8 cellular contexts compared by ENCODE assay signal in the genomic region with DNA sequence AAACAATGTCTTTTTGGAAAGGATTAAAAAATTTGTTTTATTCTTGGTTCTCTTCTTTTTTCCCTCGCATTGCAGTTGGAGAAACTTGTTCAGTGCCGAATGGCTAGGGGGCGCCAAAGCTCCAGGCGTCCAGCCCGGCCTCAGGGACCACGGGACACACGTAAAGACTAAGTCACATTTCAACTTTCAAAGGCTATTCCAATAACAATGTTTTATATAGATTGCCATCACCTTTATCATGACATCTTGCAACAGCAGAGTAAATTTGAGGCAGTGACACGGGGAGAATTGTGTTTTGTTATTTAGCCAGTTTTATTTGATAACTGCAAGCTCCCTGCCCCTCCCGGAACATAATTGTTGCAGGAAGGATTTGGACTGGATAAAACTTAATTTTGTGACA. TPM values are rescaled to one million over a fixed set of nuclear protein-coding genes. Genes with fewer than 3 reads are reported as not detected.
DNase-seq lines count a peak whose midpoint lies in the region; FAIRE-seq and TF ChIP-seq lines count a peak whose summit lies in the region.

No MANE protein-coding gene starts in this region.

- H3K27ac Mint-ChIP-seq in immature natural killer cell: peak overlapping the region in 2 of 6 donors; percentile 76 to 82

- H3K36me3 ChIP-seq in SU-DHL-6 (ENCODE audit: low read length): no peaks in the 10 kb centered on the region

- no peak overlapping the region for H3K4me3 ChIP-seq in SU-DHL-6 (ENCODE audit: insufficient read depth, low read length, poor library complexity, severe bottlenecking)

- H3K4me3 Mint-ChIP-seq in immature natural killer cell: peak overlapping the region in 4 of 5 donors; percentile 49 to 76 (median 70)

- peaks cover 0 to 13% (median 9%) of the 10 kb centered on the region in 3 donors for H3K27me3 Mint-ChIP-seq in immature natural killer cell (ENCODE audit: low read depth in 3 of 3)

- no peaks in the 10 kb centered on the region for H3K27me3 ChIP-seq in SU-DHL-6 (ENCODE audit: low read length)

- H3K36me3 Mint-ChIP-seq in immature natural killer cell: no peaks in the 10 kb centered on the region

- H3K4me2 ChIP-seq in SU-DHL-6 (ENCODE audit: low read depth, low read length, poor library complexity, severe bottlenecking): peak overlapping the region; percentile 3

- no peak for FAIRE-seq in GM19239 (lab: Jason Lieb, UNC)

- no peak overlapping the region for H2AFZ ChIP-seq in SU-DHL-6 (ENCODE audit: low read depth, low read length, severe bottlenecking)

- no peaks in the 10 kb centered on the region for H4K20me1 ChIP-seq in SU-DHL-6 (ENCODE audit: low read depth, low read length)

- H3K4me1 Mint-ChIP-seq in immature natural killer cell: peaks cover 15 to 31% of the 10 kb centered on the region in 2 donors

- no peak overlapping the region for H3K27ac ChIP-seq in SU-DHL-6 (ENCODE audit: low read depth, low read length)

- in situ Hi-C loops in T47D (cut with HindIII; ENCODE audit: low pct_unique_long_range_greater_than_20kb, low sequenced_read_pairs): no loop called here

- no peaks in the 10 kb centered on the region for H3K9me2 ChIP-seq in SU-DHL-6 (replicated peaks; ENCODE audit: insufficient read depth, low read length)

- peaks cover 0 to 2% (median 0%) of the 10 kb centered on the region in 6 donors for H3K9me3 Mint-ChIP-seq in immature natural killer cell

- H3F3A ChIP-seq in SU-DHL-6 (ENCODE audit: insufficient read depth): no peaks in the 10 kb centered on the region

- H3K9ac ChIP-seq in SU-DHL-6 (ENCODE audit: low read length): no peak overlapping the region

- DNase-seq in activated CD4-positive, CD25-positive, alpha-beta regulatory T cell treated with anti-CD3 and anti-CD28 coated beads, Interleukin-2, amount 50 U/mL, for 72 hours: peak; percentile 48
- DNase-seq in activated CD4-positive, CD25-positive, alpha-beta regulatory T cell (lab: John Stamatoyannopoulos, UW): no peak
- DNase-seq in LoVo (ENCODE audit: low spot score) (peak; percentile 80), T47D (ENCODE audit: low read depth in 1 of 2, low spot score in 1 of 2) (peak; percentile 59 to 77), immature natural killer cell (peak; percentile 17 to 52 (median 26)), GM19239 (ENCODE audit: insufficient read length, low spot score) (no peak)
- DNase-seq in stimulated activated CD4-positive, alpha-beta T cell treated with anti-CD3 and anti-CD28 coated beads, Interleukin-12 subunit alpha, Interleukin-12 subunit beta, amount 100 ng/mL, for 4 hours: peak; percentile 43

- no peaks in the 10 kb centered on the region for H3K79me2 ChIP-seq in SU-DHL-6 (ENCODE audit: insufficient read depth, low read length)

- H3K9me3 ChIP-seq in SU-DHL-6 (ENCODE audit: insufficient read depth, low read length): no peaks in the 10 kb centered on the region

- TF ChIP-seq CTCF in SU-DHL-6 (IDR thresholded peaks at IDR 0.05; ENCODE audit: insufficient read depth, low read length, poor library complexity, severe bottlenecking): peak; percentile 98

RNA-seq across cellular contexts. Expression of a gene that starts 2.2 kb away (rescaled TPM):
- polyA plus RNA-seq in immature natural killer cell: 1 to 10 TPM in 1 of 3 donors, under 1 TPM in 1, not detected in 1; 0.53 to 3.1 TPM

RNA-seq across cellular contexts. Expression of a gene that starts 35.0 kb away (rescaled TPM):
- polyA plus RNA-seq in immature natural killer cell: not detected

RNA-seq across cellular contexts. Expression of a gene that starts 50.4 kb away (rescaled TPM):
- polyA plus RNA-seq in immature natural killer cell: not detected

Comparison
In these comparisons a context has a peak if more than half of its experiments do, and no peak if none do; other contexts are left out.
1. DNase-seq: peak in activated CD4-positive, CD25-positive, alpha-beta regulatory T cell treated with anti-CD3 and anti-CD28 coated beads, Interleukin-2, amount 50 U/mL, for 72 hours (single experiment), LoVo (single experiment), T47D (2 of 2), immature natural killer cell (3 of 3) and stimulated activated CD4-positive, alpha-beta T cell treated with anti-CD3 and anti-CD28 coated beads, Interleukin-12 subunit alpha, Interleukin-12 subunit beta, amount 100 ng/mL, for 4 hours (single experiment); none in activated CD4-positive, CD25-positive, alpha-beta regulatory T cell (0 of 4) and GM19239 (single experiment).